13 cellular contexts compared by ENCODE assay signal in the genomic region with DNA sequence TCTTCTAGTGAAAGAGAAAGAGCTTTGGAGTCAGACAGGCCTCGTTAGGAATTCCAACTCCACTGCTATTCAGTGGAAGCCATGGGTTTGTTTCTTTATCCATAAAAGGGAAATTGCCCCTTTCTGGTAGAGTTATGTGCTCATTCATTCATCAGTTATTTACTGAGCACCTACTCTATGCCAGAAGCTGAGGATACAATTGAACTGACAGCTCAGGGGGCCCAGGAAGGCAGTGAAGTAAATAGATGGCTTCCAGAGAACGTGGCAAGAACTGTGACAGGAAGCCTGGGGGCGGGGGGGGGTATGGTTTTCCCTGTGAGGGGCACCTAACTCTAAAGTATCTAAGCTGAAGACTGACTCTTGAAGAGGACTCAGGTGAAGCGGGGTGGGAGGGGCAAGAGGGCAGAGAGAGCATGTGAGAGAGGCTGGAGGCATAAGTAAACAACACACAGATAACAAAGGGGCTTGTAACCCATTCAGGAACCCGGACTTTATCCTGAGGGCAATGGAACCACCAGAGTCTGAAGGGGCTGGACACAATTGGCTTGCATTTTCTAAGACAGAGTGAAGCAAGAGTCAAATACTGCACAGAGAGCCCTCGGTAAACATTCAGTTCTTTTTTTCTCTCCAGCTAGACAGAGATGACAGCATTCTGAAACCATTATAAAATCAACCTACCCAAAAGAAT.
"Had no signal": no experiment of that assay in that cellular context is flagged by ENCODE, and none has a peak within 500 bp of the region (broad histone marks: within the 10 kb centered on the region; RNA-seq: fewer than 3 reads in every experiment).

No MANE protein-coding gene starts in this region.

- H3K9me3 Mint-ChIP-seq: activated CD4-positive, alpha-beta T cell treated with anti-CD3 and anti-CD28 coated beads, Interleukin-2, amount 10 ng/mL, durations not matched to agents 7 days and 5 days; activated naive CD4-positive, alpha-beta T cell treated with anti-CD3 and anti-CD28 coated beads, Interleukin-2, amount 50 U/mL, for 24 hours; activated T-cell treated with anti-CD3 and anti-CD28 coated beads, Interleukin-2, amount 50 U/mL, for 72 hours had no signal

- DNase-seq: activated CD4-positive, alpha-beta T cell treated with anti-CD3 and anti-CD28 coated beads, Interleukin-2, amount 10 ng/mL, durations not matched to agents 7 days and 5 days; activated effector memory CD4-positive, alpha-beta T cell treated with anti-CD3 and anti-CD28 coated beads, Interleukin-2, amount 50 U/mL, for 16 hours; activated T-cell treated with anti-CD3 and anti-CD28 coated beads, Interleukin-2, amount 50 U/mL, for 72 hours; effector CD4-positive, alpha-beta T cell; occipital lobe; stimulated activated CD4-positive, alpha-beta T cell treated with anti-CD3 and anti-CD28 coated beads, Interleukin-2, amount 100 ng/mL, for 24 hours; stimulated activated naive CD4-positive, alpha-beta T cell treated with Interleukin-2 at 50 U/mL for 16 hours; tibial artery; uterus had no signal

- H3K4me1 Mint-ChIP-seq: activated naive CD4-positive, alpha-beta T cell treated with anti-CD3 and anti-CD28 coated beads, Interleukin-2, amount 50 U/mL, for 24 hours had no signal

- H3K27me3 Mint-ChIP-seq: activated CD4-positive, alpha-beta T cell treated with anti-CD3 and anti-CD28 coated beads, Interleukin-2, amount 10 ng/mL, durations not matched to agents 7 days and 5 days; activated naive CD4-positive, alpha-beta T cell treated with anti-CD3 and anti-CD28 coated beads, Interleukin-2, amount 50 U/mL, for 24 hours had no signal

- H3K9me3 ChIP-seq: adrenal gland, breast epithelium, esophagus muscularis mucosa, tibial artery, uterus had no signal

- H3K27me3 ChIP-seq: adrenal gland, breast epithelium, esophagus muscularis mucosa, tibial artery, uterus had no signal

- H3K4me1 ChIP-seq: breast epithelium, esophagus muscularis mucosa, tibial artery, uterus had no signal

- ATAC-seq: activated T-cell treated with anti-CD3 and anti-CD28 coated beads, Interleukin-2, amount 50 U/mL, for 72 hours had no signal

- H3K27ac Mint-ChIP-seq: activated CD4-positive, alpha-beta T cell treated with anti-CD3 and anti-CD28 coated beads, Interleukin-2, amount 10 ng/mL, durations not matched to agents 7 days and 5 days; activated naive CD4-positive, alpha-beta T cell treated with anti-CD3 and anti-CD28 coated beads, Interleukin-2, amount 50 U/mL, for 24 hours; activated T-cell treated with anti-CD3 and anti-CD28 coated beads, Interleukin-2, amount 50 U/mL, for 72 hours had no signal

- H3K4me3 ChIP-seq: adrenal gland, breast epithelium, esophagus muscularis mucosa, tibial artery, uterus had no signal

- H3K4me3 Mint-ChIP-seq: activated CD4-positive, alpha-beta T cell treated with anti-CD3 and anti-CD28 coated beads, Interleukin-2, amount 10 ng/mL, durations not matched to agents 7 days and 5 days; activated naive CD4-positive, alpha-beta T cell treated with anti-CD3 and anti-CD28 coated beads, Interleukin-2, amount 50 U/mL, for 24 hours; activated T-cell treated with anti-CD3 and anti-CD28 coated beads, Interleukin-2, amount 50 U/mL, for 72 hours had no signal

- H3K27ac ChIP-seq: breast epithelium, esophagus muscularis mucosa, tibial artery, uterus had no signal
